ENCODE assay signal across 9 cellular contexts in the genomic region with DNA sequence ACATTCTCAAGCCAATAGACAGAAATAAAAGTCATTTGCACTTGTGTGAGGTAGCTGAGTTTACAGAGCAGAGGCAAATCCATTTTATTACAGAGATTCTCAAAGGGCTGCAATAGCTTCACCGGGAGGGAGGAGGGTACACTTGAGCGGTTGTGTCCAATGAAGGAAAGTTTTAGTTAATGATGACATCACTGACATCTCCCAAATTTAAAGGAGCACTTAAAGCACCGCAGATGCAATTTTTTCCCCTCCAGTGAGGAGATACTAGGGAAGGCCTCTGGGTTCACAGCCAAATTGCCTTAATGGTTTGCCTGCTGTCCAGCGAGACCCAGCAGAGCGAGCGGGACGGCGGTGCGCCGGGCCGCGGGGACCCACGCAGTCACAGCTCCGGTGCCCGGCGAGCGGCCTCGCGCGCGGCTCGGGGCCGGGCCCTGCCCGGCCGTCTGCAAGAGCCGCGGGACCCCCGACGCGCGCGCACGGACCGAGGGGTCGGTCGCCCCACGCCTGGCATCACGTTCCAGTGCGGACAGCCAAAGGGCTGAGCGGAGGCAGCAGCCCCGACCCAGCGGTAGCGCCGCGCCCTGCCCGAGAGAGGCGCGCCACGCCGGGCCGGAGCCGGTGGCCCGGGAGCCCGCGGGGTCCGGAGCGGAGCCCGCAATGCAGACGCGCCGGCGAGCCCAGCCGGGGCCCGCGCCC. TPM values are rescaled to one million over a fixed set of nuclear protein-coding genes. Genes with fewer than 3 reads are reported as not detected.
A peak's percentile ranks its signal among the peaks of the same experiment; 100 is the strongest.
DNase-seq lines count a peak whose midpoint lies in the region; ATAC-seq, FAIRE-seq and TF ChIP-seq lines count a peak whose summit lies in the region.
"Had no signal": no experiment of that assay in that cellular context is flagged by ENCODE, and none has a peak within 500 bp of the region (broad histone marks: within the 10 kb centered on the region; RNA-seq: fewer than 3 reads in every experiment).

No MANE protein-coding gene starts in this region.

- H2AFZ ChIP-seq in HepG2 (ENCODE audit: low read length), result no peak overlapping the region

- no peaks in the 10 kb centered on the region for H3K9me3 ChIP-seq in HepG2 (ENCODE audit: low read length)

- peaks cover 1 to 16% of the 10 kb centered on the region in 2 experiments; a peak in 3 of 5 replicates for H3K27me3 ChIP-seq in HepG2 (ENCODE audit: control insufficient read depth in 1 of 2, insufficient read depth in 2 of 2, low read length in 2 of 2)

- TF ChIP-seq CTCF in GM12864 (IDR thresholded peaks at IDR 0.05; ENCODE audit: low read depth, low read length, missing control alignments) (no peak), brain (conservative IDR thresholded peaks at IDR 0.05) (no peak), HepG2 (CRISPR knock-in tag; IDR thresholded peaks at IDR 0.05) (no peak)

- H3K9ac ChIP-seq in HepG2 (ENCODE audit: insufficient read depth, low read depth, low read length), result no peak overlapping the region

- CTCF ChIA-PET in HepG2 (lab: Yijun Ruan, JAX; ENCODE audit: low intra/inter-chr PET ratio, low total read pairs), result no interaction called here

- H3K9me3 Mint-ChIP-seq in brain, result peaks cover 0 to 16% (median 1%) of the 10 kb centered on the region in 5 experiments

- no peaks in the 10 kb centered on the region for H3K36me3 ChIP-seq in HepG2 (replicated peaks in 1 of 2; ENCODE audit: control insufficient read depth in 1 of 2, insufficient read depth in 2 of 2, low read length in 2 of 2)

- BruUV-seq in HepG2 (replicated peaks; lab: Mats Ljungman, UMichigan), result no TSS peak

- H3K4me3 Mint-ChIP-seq in brain, result peak overlapping the region; percentile 88 to 95 (median 93)

- ATAC-seq in HG03095 (IDR thresholded peaks at IDR 0.05; ENCODE audit: unreplicated experiment) (peak; percentile 7), HepG2 (peak; percentile 11; the same call in 1 of the 3 replicates), GM21528 (IDR thresholded peaks at IDR 0.05; ENCODE audit: low FRiP score, unreplicated experiment) (no peak)

- H3K4me1 Mint-ChIP-seq in brain, result peaks cover 28% of the 10 kb centered on the region

- H3K27ac Mint-ChIP-seq in brain, result peak overlapping the region; percentile 75 to 95 (median 90)

- in situ Hi-C loops in HepG2 (cut with HindIII; ENCODE audit: extremely low pct_ligation_motif_present, low pct_unique_long_range_greater_than_20kb) (loop anchor here (10.0 kb wide), 1 partner anchor 65 kb away; no protein-coding TSS in a partner anchor), ACHN (cut with HindIII; ENCODE audit: low pct_ligation_motif_present, low pct_unique_long_range_greater_than_20kb, low sequenced_read_pairs) (no loop called here)

- no peaks in the 10 kb centered on the region for H4K20me1 ChIP-seq in HepG2 (ENCODE audit: insufficient read depth, low read length)

- TF ChIP-seq RAD21 in HepG2 (CRISPR knock-in tag; IDR thresholded peaks at IDR 0.05), result no peak

- H3K27me3 Mint-ChIP-seq in brain, result peaks cover 21% of the 10 kb centered on the region

- H3K4me1 ChIP-seq in HepG2 (ENCODE audit: insufficient read depth, low read length), result no peaks in the 10 kb centered on the region; the same call in 1 of the 2 replicates

- H3K4me3 ChIP-seq in GM12864 (ENCODE audit: low read depth, low read length), result peak overlapping the region; percentile 61; the same call in 1 of the 2 replicates
- H3K4me3 ChIP-seq in HepG2 (replicated peaks in 1 of 3; ENCODE audit: insufficient read depth in 1 of 3, low read depth in 2 of 3, low read length in 3 of 3), result peak overlapping the region in 2 of 3 experiments; percentile 36 to 77; a peak in 4 of 6 replicates

- H3K27ac ChIP-seq in HepG2 (ENCODE audit: extremely low read length, insufficient read depth, low read length) (no peak overlapping the region), temporal lobe (ENCODE audit: low read depth, low read length) (peak overlapping the region; percentile 58)

- no peak for DNase-seq in GM12864 (ENCODE audit: low read depth)
- DNase-seq in HepG2 (ENCODE audit: low spot score), result no peak
- DNase-seq in ACHN, result no peak
- no peak for DNase-seq in iPS-NIHi7 (ENCODE audit: extremely low spot score)

- intact Hi-C loops in HepG2 (cut with micrococcal nuclease; ENCODE audit: unreplicated experiment), result no loop called here

- no peak for TF ChIP-seq POLR2A in HepG2 (IDR thresholded peaks at IDR 0.05; ENCODE audit: insufficient read depth in 1 of 2, low read depth in 2 of 2, low read length in 2 of 2)

- POLR2A ChIA-PET in HepG2 (lab: Yijun Ruan, JAX), result no interaction called here

- peaks cover under 1% of the 10 kb centered on the region for H3K36me3 Mint-ChIP-seq in brain

- no peak for FAIRE-seq in HepG2 (lab: Jason Lieb, UNC)

- no peaks in the 10 kb centered on the region for H3K79me2 ChIP-seq in HepG2 (ENCODE audit: insufficient read depth, low read length)

- 47% methylated on average over 3 of the region's 65 CpGs for WGBS in HepG2 (ENCODE audit: low lambda C conversion rate)

- H3K4me2 ChIP-seq in HepG2 (ENCODE audit: low read depth, low read length), result peak overlapping the region; percentile 55

- TF ChIP-seq EP300 in HepG2 (IDR thresholded peaks at IDR 0.05; ENCODE audit: low read depth in 2 of 2, low read length in 2 of 2) (no peak), HepG2 (CRISPR knock-in tag; IDR thresholded peaks at IDR 0.05; ENCODE audit: borderline replicate concordance) (no peak)

TF ChIP-seq in HepG2, 621 proteins besides CTCF, POLR2A, EP300 and RAD21:
- TF ChIP-seq ATF7 (IDR thresholded peaks at IDR 0.05), result peak; percentile 66
- TF ChIP-seq ATF7 (CRISPR knock-in tag; IDR thresholded peaks at IDR 0.05), result no peak
- no peak for TF ChIP-seq ZNF382 (CRISPR knock-in tag; IDR thresholded peaks at IDR 0.05; ENCODE audit: borderline replicate concordance)

RNA-seq across cellular contexts. Expression of a gene that starts 0.7 kb away (rescaled TPM):
- 9.7 TPM for polyA plus RNA-seq in brain (ENCODE audit: insufficient read depth, low read depth, low replicate concordance)
- 0.07 TPM in 1 of 2 replicates, not detected in the other for total RNA-seq in HepG2 (2016; rRNA removed; fragmentation: Illumina TruSeq; extraction: Trizol)
- 0.44 and 0.91 TPM in 2 replicates for total RNA-seq in HepG2 (2016; cell fraction: cytosol; rRNA removed; fragmentation: Illumina TruSeq; extraction: Trizol; ENCODE audit: low read depth)
- 0.09 TPM in 1 of 2 replicates, not detected in the other for total RNA-seq in HepG2 (2016; cell fraction: insoluble cytoplasmic fraction; rRNA removed; fragmentation: Illumina TruSeq; extraction: Trizol)
- 0.24 and 0.34 TPM in 2 replicates for total RNA-seq in HepG2 (2016; cell fraction: membrane; rRNA removed; fragmentation: Illumina TruSeq; extraction: Trizol)
- 0.06 and 0.25 TPM in 2 replicates for total RNA-seq in HepG2 (2016; cell fraction: nucleus; rRNA removed; fragmentation: Illumina TruSeq; extraction: Trizol)
- polyA plus RNA-seq in HepG2 (2011; rRNA removed), result 0.05 and 0.17 TPM in 2 replicates
- polyA plus RNA-seq in HepG2 (2011; cell fraction: cytosol; rRNA removed), result 0.06 and 0.19 TPM in 2 replicates
- polyA plus RNA-seq in HepG2 (2011; cell fraction: nucleus; rRNA removed), result 0.16 and 0.77 TPM in 2 replicates
- 0.05 and 0.07 TPM in 2 replicates for polyA plus RNA-seq in HepG2 (2012)
- polyA plus RNA-seq in HepG2 (2016; cell fraction: cytosol; fragmentation: Illumina TruSeq; extraction: Trizol; ENCODE audit: low read depth), result 0.16 TPM in 1 of 2 replicates, not detected in the other
- polyA plus RNA-seq in HepG2 (2016; cell fraction: insoluble cytoplasmic fraction; fragmentation: Illumina TruSeq; extraction: Trizol; ENCODE audit: low read depth), result 0.02 TPM in 1 of 2 replicates, not detected in the other
- not detected in 2 replicates for polyA plus RNA-seq in HepG2 (2016; cell fraction: membrane; fragmentation: Illumina TruSeq; extraction: Trizol; ENCODE audit: low read depth)
- polyA plus RNA-seq in HepG2 (2016; cell fraction: nucleus; fragmentation: Illumina TruSeq; extraction: Trizol; ENCODE audit: insufficient read depth, low read depth), result not detected in 2 replicates
- 0.38 and 1.0 TPM in 2 replicates for polyA minus RNA-seq in HepG2 (2011; rRNA and poly(A)+ RNA removed; ENCODE audit: low replicate concordance)
- 0.20 TPM in 1 of 2 replicates, not detected in the other for polyA minus RNA-seq in HepG2 (2011; cell fraction: cytosol; rRNA and poly(A)+ RNA removed)
- polyA minus RNA-seq in HepG2 (2011; cell fraction: nucleus; rRNA and poly(A)+ RNA removed), result 0.12 and 0.77 TPM in 2 replicates
- 9.6 TPM for total RNA-seq in temporal lobe
- total RNA-seq: LHCN-M2 had no signal
